ENCODE assay signal across 13 cellular contexts in genomic region chr6:45896783-45897441, GRCh38.
DNase-seq lines count a peak whose midpoint lies in the region; ATAC-seq and TF ChIP-seq lines count a peak whose summit lies in the region.
"Had no signal": no experiment of that assay in that cellular context is flagged by ENCODE, and none has a peak within 500 bp of the region (broad histone marks: within the 10 kb centered on the region; RNA-seq: fewer than 3 reads in every experiment).

No MANE protein-coding gene starts in this region.

- DNase-seq in NCI-H510A treated with DMSO at 0.1 percent for 48 hours (lab: John Stamatoyannopoulos, UW): peak; percentile 6
- DNase-seq in NCI-H510A (lab: John Stamatoyannopoulos, UW): no peak
- peak; percentile 4 for DNase-seq in MG63
- no peak for DNase-seq in central memory CD8-positive, alpha-beta T cell (ENCODE audit: low spot score in 2 of 2)
- DNase-seq in trophoblast cell: no peak
- DNase-seq in body of pancreas: no peak
- DNase-seq: 8988T, activated gamma-delta T cell, DMS153, NCI-H524 had no signal

- no peak for ATAC-seq in central memory CD8-positive, alpha-beta T cell (replicated peaks; ENCODE audit: extremely low read depth, poor library complexity, severe bottlenecking)
- ATAC-seq in GM19023 (IDR thresholded peaks at IDR 0.05; ENCODE audit: unreplicated experiment): no peak
- no peak for ATAC-seq in HG02973 (IDR thresholded peaks at IDR 0.05; ENCODE audit: unreplicated experiment)
- no peak for ATAC-seq in body of pancreas

- H3K9ac ChIP-seq in trophoblast cell (ENCODE audit: low read length): no peak overlapping the region

- H3K14ac ChIP-seq in trophoblast cell (ENCODE audit: low read length): no peak overlapping the region

- no peaks in the 10 kb centered on the region for H3K9me3 Mint-ChIP-seq in central memory CD8-positive, alpha-beta T cell

- intact Hi-C loops in body of pancreas (cut with DNase I): no loop called here

- no peak overlapping the region for H3K4ac ChIP-seq in trophoblast cell (ENCODE audit: low read depth, low read length)

- H3K36me3 ChIP-seq in MG63: no peaks in the 10 kb centered on the region
- no peaks in the 10 kb centered on the region for H3K36me3 ChIP-seq in trophoblast cell (ENCODE audit: control insufficient read depth in 1 of 2, insufficient read depth in 2 of 2, low read length in 2 of 2)
- no peaks in the 10 kb centered on the region for H3K36me3 ChIP-seq in body of pancreas (replicated peaks in 1 of 2; ENCODE audit: insufficient read depth in 1 of 2, low read depth in 2 of 2)
- H3K36me3 ChIP-seq: thoracic aorta had no signal

- no peak for TF ChIP-seq CTCF in body of pancreas (IDR thresholded peaks at IDR 0.05)

- H2AK5ac ChIP-seq in trophoblast cell (ENCODE audit: low read length): no peak overlapping the region

- H2AFZ ChIP-seq in trophoblast cell (ENCODE audit: insufficient read depth, low read length, poor library complexity): no peak overlapping the region

- no peak overlapping the region for H3K4me2 ChIP-seq in trophoblast cell (ENCODE audit: low read length)

- H3K27ac ChIP-seq in trophoblast cell (ENCODE audit: low read depth, low read length) (no peak overlapping the region), body of pancreas (no peak overlapping the region)
- H3K27ac ChIP-seq: thoracic aorta had no signal

- H3K9me3 ChIP-seq in MG63: no peaks in the 10 kb centered on the region
- H3K9me3 ChIP-seq in trophoblast cell (ENCODE audit: insufficient read depth, low read depth, low read length): no peaks in the 10 kb centered on the region
- no peaks in the 10 kb centered on the region for H3K9me3 ChIP-seq in body of pancreas
- H3K9me3 ChIP-seq: thoracic aorta had no signal

- H3K4me1 Mint-ChIP-seq in central memory CD8-positive, alpha-beta T cell: peaks cover 14% of the 10 kb centered on the region

- no peak overlapping the region for H3K4me3 ChIP-seq in MG63
- peak overlapping the region; percentile 44 for H3K4me3 ChIP-seq in trophoblast cell (ENCODE audit: low read depth, low read length)
- no peak overlapping the region for H3K4me3 ChIP-seq in body of pancreas
- H3K4me3 ChIP-seq: thoracic aorta had no signal

- H3K18ac ChIP-seq in trophoblast cell (ENCODE audit: low read length): no peak overlapping the region

- no peaks in the 10 kb centered on the region for H3K79me1 ChIP-seq in trophoblast cell (ENCODE audit: low read length)

- peaks cover 2% of the 10 kb centered on the region for H3K36me3 Mint-ChIP-seq in central memory CD8-positive, alpha-beta T cell (ENCODE audit: insufficient read depth)

- no peak overlapping the region for H2BK120ac ChIP-seq in trophoblast cell (ENCODE audit: insufficient read depth, low read length, poor library complexity)

- H3K4me1 ChIP-seq in trophoblast cell (ENCODE audit: control insufficient read depth in 1 of 2, insufficient read depth in 2 of 2, low read length in 2 of 2): no peaks in the 10 kb centered on the region
- H3K4me1 ChIP-seq in body of pancreas: no peaks in the 10 kb centered on the region

- no peaks in the 10 kb centered on the region for H3K27me3 ChIP-seq in MG63
- H3K27me3 ChIP-seq in trophoblast cell (ENCODE audit: insufficient read depth, low read length): no peaks in the 10 kb centered on the region
- H3K27me3 ChIP-seq in body of pancreas: no peaks in the 10 kb centered on the region

- no peak overlapping the region for H2BK5ac ChIP-seq in trophoblast cell (ENCODE audit: low read depth, low read length, poor library complexity)

- no peak for TF ChIP-seq POLR2A in body of pancreas (IDR thresholded peaks at IDR 0.05)

- H3K27me3 Mint-ChIP-seq in central memory CD8-positive, alpha-beta T cell: no peaks in the 10 kb centered on the region

- H3K4me3 Mint-ChIP-seq in central memory CD8-positive, alpha-beta T cell: no peak overlapping the region

- H4K12ac ChIP-seq in trophoblast cell (ENCODE audit: low read depth, low read length): no peak overlapping the region

- peak overlapping the region; percentile 44 for H3K27ac Mint-ChIP-seq in central memory CD8-positive, alpha-beta T cell (ENCODE audit: low read depth)

- H2BK12ac ChIP-seq in trophoblast cell (ENCODE audit: low read length): no peak overlapping the region

- H4K91ac ChIP-seq in trophoblast cell (ENCODE audit: low read depth, low read length): no peak overlapping the region

- no peak overlapping the region for H4K8ac ChIP-seq in trophoblast cell (ENCODE audit: low read depth, low read length)

- H3K23ac ChIP-seq in trophoblast cell (ENCODE audit: low read length): no peak overlapping the region

- H3K79me2 ChIP-seq in trophoblast cell (ENCODE audit: control insufficient read depth, insufficient read depth, low read length, poor library complexity): no peaks in the 10 kb centered on the region

- WGBS in trophoblast cell (ENCODE audit: extremely low coverage, insufficient coverage, insufficient read length): no CpG with 5 or more reads among the region's 6 CpGs
- 57 to 71% methylated on average over 6 of the region's 6 CpGs for WGBS in body of pancreas, 2 donors

Comparison
In these comparisons a context has a peak if more than half of its experiments do, and no peak if none do; other contexts are left out.
1. DNase-seq: peak in NCI-H510A treated with DMSO at 0.1 percent for 48 hours (single experiment) and MG63 (single experiment); none in NCI-H510A (single experiment), central memory CD8-positive, alpha-beta T cell (0 of 2), trophoblast cell (0 of 2) and body of pancreas (0 of 4).